Comparison of ENCODE assay signal across 12 cellular contexts in genomic region chr9:22228542-22228941, GRCh38.
DNase-seq lines count a peak whose midpoint lies in the region; ATAC-seq, FAIRE-seq and TF ChIP-seq lines count a peak whose summit lies in the region.
"Had no signal": no experiment of that assay in that cellular context is flagged by ENCODE, and none has a peak within 500 bp of the region (broad histone marks: within the 10 kb centered on the region; RNA-seq: fewer than 3 reads in every experiment).

No MANE protein-coding gene starts in this region.

- TF ChIP-seq EP300 in Ishikawa (IDR thresholded peaks at IDR 0.05; ENCODE audit: borderline replicate concordance) = no peak

- no peaks in the 10 kb centered on the region for H4K20me1 ChIP-seq in astrocyte (ENCODE audit: insufficient read depth, low read length)

- no peak overlapping the region for H3K4me3 Mint-ChIP-seq in astrocyte (ENCODE audit: unreplicated experiment)

- H3K36me3 ChIP-seq in astrocyte (ENCODE audit: insufficient read depth, low read length) (no peaks in the 10 kb centered on the region), lower lobe of right lung (no peaks in the 10 kb centered on the region)

- H3K27ac ChIP-seq in C4-2B = no peak overlapping the region
- no peak overlapping the region for H3K27ac ChIP-seq in astrocyte (ENCODE audit: low read depth, low read length)
- no peak overlapping the region for H3K27ac ChIP-seq in lower lobe of right lung

- H3K9me3 Mint-ChIP-seq in astrocyte (ENCODE audit: unreplicated experiment) = peaks cover 59% of the 10 kb centered on the region

- H3K27ac Mint-ChIP-seq in astrocyte (ENCODE audit: unreplicated experiment) = no peak overlapping the region

- H3K4me2 ChIP-seq in astrocyte (ENCODE audit: low read length) = no peak overlapping the region

- intact Hi-C loops in lower lobe of right lung (cut with DNase I) = no loop called here

- peak; percentile 36; the same call in 1 of the 2 replicates for TF ChIP-seq RAD21 in Ishikawa (IDR thresholded peaks at IDR 0.05; ENCODE audit: low read depth)

- H3K4me1 ChIP-seq in astrocyte (ENCODE audit: insufficient read depth, low read length) (no peaks in the 10 kb centered on the region), lower lobe of right lung (no peaks in the 10 kb centered on the region)

- no peak for ATAC-seq in lower lobe of right lung
- no peak for ATAC-seq in GM19467 (IDR thresholded peaks at IDR 0.05; ENCODE audit: unreplicated experiment)
- ATAC-seq in GM21526 (IDR thresholded peaks at IDR 0.05; ENCODE audit: low FRiP score, unreplicated experiment) = no peak
- ATAC-seq in HG02981 (IDR thresholded peaks at IDR 0.05; ENCODE audit: unreplicated experiment) = no peak

- H3K9me3 ChIP-seq in astrocyte (ENCODE audit: insufficient read depth, low read depth, low read length) = peaks cover 9% of the 10 kb centered on the region
- no peaks in the 10 kb centered on the region for H3K9me3 ChIP-seq in lower lobe of right lung

- no peak overlapping the region for H3K9ac ChIP-seq in astrocyte (ENCODE audit: low read length)

- no peaks in the 10 kb centered on the region for H3K27me3 Mint-ChIP-seq in astrocyte (ENCODE audit: low read depth, unreplicated experiment)

- FAIRE-seq in astrocyte (lab: Jason Lieb, UNC) = no peak

- H3K4me3 ChIP-seq in astrocyte (ENCODE audit: insufficient read depth, low read depth, low read length) (no peak overlapping the region), lower lobe of right lung (no peak overlapping the region)

- peak; percentile 48 for TF ChIP-seq CTCF in C4-2B (conservative IDR thresholded peaks at IDR 0.05)
- TF ChIP-seq CTCF in astrocyte (IDR thresholded peaks at IDR 0.05; ENCODE audit: insufficient read depth, low read depth, low read length) = peak; percentile 27
- peak; percentile 31 for TF ChIP-seq CTCF in lower lobe of right lung (IDR thresholded peaks at IDR 0.05)

- no peaks in the 10 kb centered on the region for H3K79me2 ChIP-seq in astrocyte (ENCODE audit: insufficient read depth, low read length)

- H3K4me1 Mint-ChIP-seq in astrocyte (ENCODE audit: low read depth, unreplicated experiment) = no peaks in the 10 kb centered on the region

- H3K27me3 ChIP-seq in astrocyte (ENCODE audit: insufficient read depth, low read length) (no peaks in the 10 kb centered on the region), lower lobe of right lung (ENCODE audit: low read depth) (no peaks in the 10 kb centered on the region)

- peaks cover 33% of the 10 kb centered on the region for H3K36me3 Mint-ChIP-seq in astrocyte (ENCODE audit: low read depth, unreplicated experiment)

- DNase-seq in astrocyte (ENCODE audit: low read depth) (no peak), lower lobe of right lung (no peak)
- DNase-seq in stimulated activated CD4-positive, alpha-beta T cell treated with anti-CD3 and anti-CD28 coated beads, Interleukin-1b, Interleukin-23, amount 100 ng/mL, for 48 hours = no peak
- DNase-seq: amygdala, NCI-H187, retina, substantia nigra had no signal

- no peak overlapping the region for H2AFZ ChIP-seq in astrocyte (ENCODE audit: low read depth, low read length)

TF ChIP-seq in Ishikawa, 13 proteins besides CTCF, POLR2A, EP300 and RAD21:
- no peak for TF ChIP-seq NFIC (IDR thresholded peaks at IDR 0.05)
- no peak for TF ChIP-seq YY1 (IDR thresholded peaks at IDR 0.05; ENCODE audit: low read depth)
- TF ChIP-seq TAF1 (IDR thresholded peaks at IDR 0.05; ENCODE audit: low read depth) = no peak
